ENCODE assay signal across 9 cellular contexts in genomic region chr3:170359178-170359704, GRCh38. TPM values are rescaled to one million over a fixed set of nuclear protein-coding genes. Genes with fewer than 3 reads are reported as not detected.
DNase-seq lines count a peak whose midpoint lies in the region; ATAC-seq, FAIRE-seq and TF ChIP-seq lines count a peak whose summit lies in the region.
"Had no signal": no experiment of that assay in that cellular context is flagged by ENCODE, and none has a peak within 500 bp of the region (broad histone marks: within the 10 kb centered on the region; RNA-seq: fewer than 3 reads in every experiment).

No MANE protein-coding gene starts in this region.

- H3K9me3 ChIP-seq in right atrium auricular region = no peaks in the 10 kb centered on the region
- no peaks in the 10 kb centered on the region for H3K9me3 ChIP-seq in mesenchymal stem cell (ENCODE audit: control insufficient read depth, low read length)
- no peaks in the 10 kb centered on the region for H3K9me3 ChIP-seq in uterus

- in situ Hi-C loops in brain microvascular endothelial cell (cut with HindIII; ENCODE audit: low pct_ligation_motif_present, low sequenced_read_pairs) = no loop called here

- TF ChIP-seq CTCF in right atrium auricular region (IDR thresholded peaks at IDR 0.05) (no peak), brain microvascular endothelial cell (IDR thresholded peaks at IDR 0.05; ENCODE audit: low read depth, low read length, missing control alignments) (no peak), uterus (IDR thresholded peaks at IDR 0.05) (no peak)

- no peak overlapping the region for H4K91ac ChIP-seq in mesenchymal stem cell (ENCODE audit: low read length)

- no peak overlapping the region for H3K14ac ChIP-seq in mesenchymal stem cell (ENCODE audit: low read length in 2 of 2)

- H2AFZ ChIP-seq in mesenchymal stem cell (ENCODE audit: low read depth, low read length) = no peak overlapping the region

- H2BK15ac ChIP-seq in mesenchymal stem cell (ENCODE audit: low read depth, poor library complexity, severe bottlenecking) = no peak overlapping the region

- no peak overlapping the region for H4K8ac ChIP-seq in mesenchymal stem cell (ENCODE audit: low read length)

- H3K23ac ChIP-seq in mesenchymal stem cell (ENCODE audit: low read length in 2 of 2) = no peak overlapping the region

- H3K9ac ChIP-seq in mesenchymal stem cell (ENCODE audit: low read length) = peak overlapping the region; percentile 91

- H3K4me2 ChIP-seq in mesenchymal stem cell (ENCODE audit: low read length, poor library complexity, severe bottlenecking) = peak overlapping the region; percentile 50

- TF ChIP-seq POLR2A in uterus (IDR thresholded peaks at IDR 0.05) (no peak), erythroblast (IDR thresholded peaks at IDR 0.05; ENCODE audit: low read length) (no peak)

- intact Hi-C loops in left cardiac atrium (cut with DNase I) = loop anchor here (5.0 to 10.0 kb wide), 2 partner anchors 47 to 174 kb away; partner anchors contain the start of gene PHC3 (in 1 of the 2)
- intact Hi-C loops in uterus (cut with DNase I; ENCODE audit: low total_unique reads) = loop anchor here (5.0 kb wide), 1 partner anchor 58 kb away; the partner anchor contains the start of gene CLDN11

- H3K36me3 ChIP-seq in right atrium auricular region (peaks cover 13% of the 10 kb centered on the region), brain microvascular endothelial cell (replicated peaks) (peaks cover 37% of the 10 kb centered on the region), mesenchymal stem cell (ENCODE audit: control insufficient read depth in 1 of 2, insufficient read depth in 2 of 2, low read depth in 1 of 2, low read length in 2 of 2) (peaks cover 7 to 13% of the 10 kb centered on the region in 2 experiments), uterus (no peaks in the 10 kb centered on the region)

- peak overlapping the region; percentile 92 to 99 for H3K4me3 ChIP-seq in right atrium auricular region
- H3K4me3 ChIP-seq in brain microvascular endothelial cell (ENCODE audit: low read depth, low read length) = peak overlapping the region; percentile 95
- H3K4me3 ChIP-seq in mesenchymal stem cell (ENCODE audit: insufficient read depth in 1 of 2, low read depth in 1 of 2, low read length in 2 of 2) = peak overlapping the region in 1 of 2 experiments; percentile 91
- H3K4me3 ChIP-seq in uterus = peak overlapping the region in 1 of 2 donors; percentile 78

- peaks cover 0 to 44% of the 10 kb centered on the region in 2 donors for H3K4me1 ChIP-seq in right atrium auricular region
- H3K4me1 ChIP-seq in mesenchymal stem cell (ENCODE audit: control insufficient read depth, insufficient read depth, low read depth, low read length) = peaks cover 10% of the 10 kb centered on the region
- H3K4me1 ChIP-seq in uterus = peaks cover 3 to 4% of the 10 kb centered on the region in 2 donors

- H3K18ac ChIP-seq in mesenchymal stem cell (ENCODE audit: low read depth in 1 of 2, low read length in 2 of 2) = no peak overlapping the region

- WGBS in mesenchymal stem cell = 28% methylated on average over 17 of the region's 20 CpGs

- no peak overlapping the region for H3K4ac ChIP-seq in mesenchymal stem cell (ENCODE audit: low read depth in 1 of 2, low read length in 2 of 2)

- H2BK5ac ChIP-seq in mesenchymal stem cell (ENCODE audit: low read depth, low read length, poor library complexity, severe bottlenecking) = no peak overlapping the region

- no peak for DNase-seq in right atrium auricular region (ENCODE audit: low spot score)
- DNase-seq in left cardiac atrium = no peak
- no peak for DNase-seq in brain microvascular endothelial cell
- DNase-seq in mesenchymal stem cell = no peak
- DNase-seq in uterus = no peak
- no peak for DNase-seq in erythroblast (lab: John Stamatoyannopoulos, UW)
- DNase-seq in frontal cortex (ENCODE audit: low spot score in 2 of 2) = no peak
- DNase-seq in NCI-H1436 treated with DMSO at 0.1 percent for 48 hours (lab: John Stamatoyannopoulos, UW) = no peak

- ATAC-seq in left cardiac atrium = no peak

- H2AK5ac ChIP-seq in mesenchymal stem cell (ENCODE audit: low read length, severe bottlenecking) = no peak overlapping the region

- no peak overlapping the region for H2BK12ac ChIP-seq in mesenchymal stem cell (ENCODE audit: low read length in 2 of 2)

- H3K27ac ChIP-seq in right atrium auricular region (peak overlapping the region; percentile 99 to 100), brain microvascular endothelial cell (peak overlapping the region; percentile 100), mesenchymal stem cell (ENCODE audit: low read length, poor library complexity, severe bottlenecking) (peak overlapping the region; percentile 38), uterus (peak overlapping the region; percentile 95 to 98)

- H3K27me3 ChIP-seq in right atrium auricular region (no peaks in the 10 kb centered on the region), brain microvascular endothelial cell (replicated peaks) (no peaks in the 10 kb centered on the region), mesenchymal stem cell (ENCODE audit: control insufficient read depth in 1 of 2, insufficient read depth in 1 of 2, low read length in 2 of 2) (no peaks in the 10 kb centered on the region), uterus (no peaks in the 10 kb centered on the region)

- FAIRE-seq in frontal cortex (lab: Jason Lieb, UNC) = no peak

- H2BK120ac ChIP-seq in mesenchymal stem cell (ENCODE audit: low read depth, low read length) = no peak overlapping the region

- H3K79me1 ChIP-seq in mesenchymal stem cell (replicated peaks; ENCODE audit: low read length, poor library complexity, severe bottlenecking) = peaks cover 4% of the 10 kb centered on the region

RNA-seq across cellular contexts. Expression of gene SKIL, which starts 1.7 kb away (rescaled TPM):
- total RNA-seq in right atrium auricular region = 10 to 100 TPM; 20.4 to 32.9 TPM
- 10 to 100 TPM; 19.8 to 46.5 TPM for total RNA-seq in left cardiac atrium
- polyA plus RNA-seq in mesenchymal stem cell (2013, experiment 1 of 2) = 27.8 TPM
- polyA plus RNA-seq in mesenchymal stem cell (2013, experiment 2 of 2) = 28.9 TPM
- total RNA-seq in uterus = 100 to 1,000 TPM in 1 of 4 donors, 10 to 100 TPM in 3; 34.3 to 143 (median 51.2) TPM
- total RNA-seq in frontal cortex = 160 TPM

RNA-seq across cellular contexts. Expression of gene CLDN11, which starts 59.4 kb away (rescaled TPM):
- total RNA-seq in right atrium auricular region = 10 to 100 TPM in 1 of 2 donors, 1 to 10 TPM in 1; 9.0 to 15.8 TPM
- total RNA-seq in left cardiac atrium = 10 to 100 TPM in 1 of 2 donors, 1 to 10 TPM in 1; 9.4 to 12.9 TPM
- polyA plus RNA-seq in mesenchymal stem cell (2013, experiment 1 of 2) = 119 TPM
- polyA plus RNA-seq in mesenchymal stem cell (2013, experiment 2 of 2) = 118 TPM
- total RNA-seq in uterus = 10 to 100 TPM in 3 of 4 donors, 1 to 10 TPM in 1; 5.4 to 73.2 (median 19.9) TPM
- total RNA-seq in frontal cortex = 13.9 TPM
- total RNA-seq: SK-MEL-5 had no signal

Comparison
In these comparisons a context has a peak if more than half of its experiments do, and no peak if none do; other contexts are left out.
1. H3K27ac ChIP-seq: peak in every context shown above with its lines; median percentile 100 in brain microvascular endothelial cell; 100 in right atrium auricular region; 96 in uterus; 38 in mesenchymal stem cell.